In genomic region chr10:119538632-119539358, GRCh38 we compare ENCODE assay signal across 9 cellular contexts. TPM values are rescaled to one million over a fixed set of nuclear protein-coding genes. Genes with fewer than 3 reads are reported as not detected.
DNase-seq lines count a peak whose midpoint lies in the region; TF ChIP-seq lines count a peak whose summit lies in the region.
"Had no signal": no experiment of that assay in that cellular context is flagged by ENCODE, and none has a peak within 500 bp of the region (broad histone marks: within the 10 kb centered on the region; RNA-seq: fewer than 3 reads in every experiment).

No MANE protein-coding gene starts in this region.

- H3K4me3 Mint-ChIP-seq in nephron progenitor cell: no peak overlapping the region

- DNase-seq in EL (peak; percentile 52), OCI-M2 (lab: John Stamatoyannopoulos, UW; ENCODE audit: unreplicated experiment) (peak; percentile 20), nephron progenitor cell (no peak), NOMO-1 treated with DMSO at 0.1 percent for 48 hours (lab: John Stamatoyannopoulos, UW; ENCODE audit: unreplicated experiment) (no peak), cerebellum (ENCODE audit: low spot score) (no peak), nucleus accumbens (lab: John Stamatoyannopoulos, UW) (no peak), posterior vena cava (ENCODE audit: low spot score) (no peak)
- peak; percentile 34 for DNase-seq in activated naive CD4-positive, alpha-beta T cell treated with anti-CD3 and anti-CD28 coated beads, Interleukin-2, amount 50 U/mL, for 16 hours
- DNase-seq: islet precursor cell had no signal

- no peak for TF ChIP-seq CTCF in nephron progenitor cell (IDR thresholded peaks at IDR 0.05)

- H3K27ac Mint-ChIP-seq in nephron progenitor cell: peak overlapping the region; percentile 92

- H3K36me3 Mint-ChIP-seq in nephron progenitor cell (ENCODE audit: low read depth): no peaks in the 10 kb centered on the region

- H3K9me3 Mint-ChIP-seq in nephron progenitor cell: no peaks in the 10 kb centered on the region

- intact Hi-C loops in posterior vena cava (cut with DNase I): no loop called here

- H3K27me3 Mint-ChIP-seq in nephron progenitor cell (ENCODE audit: low read depth, poor library complexity): peaks cover 56% of the 10 kb centered on the region

- H3K4me1 Mint-ChIP-seq in nephron progenitor cell: peaks cover 59% of the 10 kb centered on the region

RNA-seq across cellular contexts. Expression of gene RGS10, which starts 3.7 kb away (rescaled TPM):
- total RNA-seq in cerebellum (5.4 TPM), posterior vena cava (10 to 100 TPM; 13.5 to 21.0 TPM)

RNA-seq across cellular contexts. Expression of gene TIAL1, which starts 58.0 kb away (rescaled TPM):
- 87.7 TPM for total RNA-seq in cerebellum
- 10 to 100 TPM; 78.8 to 90.7 TPM for total RNA-seq in posterior vena cava

Comparison
In these comparisons a context has a peak if more than half of its experiments do, and no peak if none do; other contexts are left out.
1. DNase-seq: peak in EL (single experiment), OCI-M2 (single experiment) and activated naive CD4-positive, alpha-beta T cell treated with anti-CD3 and anti-CD28 coated beads, Interleukin-2, amount 50 U/mL, for 16 hours (single experiment); none in nephron progenitor cell (single experiment), NOMO-1 treated with DMSO at 0.1 percent for 48 hours (single experiment), cerebellum (single experiment), nucleus accumbens (0 of 56) and posterior vena cava (single experiment).